Comparison of ENCODE assay signal across 8 cellular contexts in the genomic region with DNA sequence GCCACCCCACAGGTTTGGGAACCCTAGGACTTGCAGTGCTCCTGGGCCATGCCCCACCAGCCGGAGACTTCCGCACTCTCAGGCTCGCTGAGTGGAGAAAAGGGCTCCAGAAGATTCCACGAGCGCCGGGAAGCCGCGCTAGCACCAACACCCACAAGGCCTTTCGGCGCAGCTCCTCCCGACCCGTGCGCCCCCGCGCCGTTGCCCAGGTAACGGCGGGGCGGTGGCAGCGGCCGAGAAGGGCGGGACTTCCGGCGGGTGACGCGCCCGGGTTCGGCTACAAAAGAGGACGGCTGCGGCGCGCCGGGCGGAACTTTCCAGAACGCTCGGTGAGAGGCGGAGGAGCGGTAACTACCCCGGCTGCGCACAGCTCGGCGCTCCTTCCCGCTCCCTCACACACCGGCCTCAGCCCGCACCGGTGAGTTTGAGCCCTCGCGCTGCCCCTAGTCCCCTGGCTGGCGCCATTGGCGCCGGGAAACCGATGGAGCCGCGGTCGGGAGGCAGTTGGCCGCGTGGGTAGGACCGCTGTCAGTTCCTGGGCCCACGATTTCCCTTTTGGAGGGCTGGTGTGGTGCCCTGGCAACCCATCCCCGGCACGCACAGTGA. TPM values are rescaled to one million over a fixed set of nuclear protein-coding genes. Genes with fewer than 3 reads are reported as not detected.
A peak's percentile ranks its signal among the peaks of the same experiment; 100 is the strongest.
DNase-seq lines count a peak whose midpoint lies in the region; ATAC-seq and TF ChIP-seq lines count a peak whose summit lies in the region.

TSS of gene DNAJA1 (plus strand) at position 308 of the 606 bp plus-strand sequence. CDS start 1,212 bp downstream, outside the sequence.

- peak within 1 kb of the TSS; percentile 92 for H3K4me2 ChIP-seq in mammary epithelial cell (ENCODE audit: insufficient read depth, low read depth, low read length)

- 2% methylated on average over 38 of the region's 61 CpGs for WGBS in mammary epithelial cell (ENCODE audit: low coverage, missing lambda C conversion rate)

- peaks cover 96% of the 10 kb centered on the region for H3K79me2 ChIP-seq in mammary epithelial cell (ENCODE audit: insufficient read depth, low read length)

- peaks cover 50% of the 10 kb centered on the region for H3K4me1 ChIP-seq in mammary epithelial cell (ENCODE audit: insufficient read depth, low read length)

- TF ChIP-seq CTCF in AG04450 (IDR thresholded peaks at IDR 0.05; ENCODE audit: low read depth, low read length) (no peak), WI38 (IDR thresholded peaks at IDR 0.05; ENCODE audit: low read depth, low read length) (no peak), mammary epithelial cell (conservative IDR thresholded peaks at IDR 0.05 in 1 of 2, IDR thresholded peaks at IDR 0.05 in 1 of 2; ENCODE audit: extremely low read depth in 1 of 2, insufficient read depth in 1 of 2, low read depth in 1 of 2, low read length in 2 of 2) (no peak)

- peak within 1 kb of the TSS; percentile 94 for H3K27ac ChIP-seq in AG04450 (ENCODE audit: low read depth, low read length)
- H3K27ac ChIP-seq in mammary epithelial cell (ENCODE audit: insufficient read depth, low read depth, low read length): peak within 1 kb of the TSS; percentile 85

- in situ Hi-C loops in mammary epithelial cell (cut with MboI; ENCODE audit: low sequenced_read_pairs in 2 of 2): no loop called here

- H3K27me3 Mint-ChIP-seq in immature natural killer cell (ENCODE audit: low read depth in 3 of 3): peaks cover 18 to 26% (median 20%) of the 10 kb centered on the region in 3 donors

- POLR2A ChIA-PET in AG04450 (lab: Yijun Ruan, JAX): interaction anchor here (0.6 to 3.2 kb wide), 42 partner anchors 9 to 645 kb away, joined by 3 to 26 read pairs (median 5); partner anchors contain the start of genes ACO1, APTX, BAG1 and CHMP5

- no peaks in the 10 kb centered on the region for H3K9me3 Mint-ChIP-seq in immature natural killer cell

- H3K4me1 Mint-ChIP-seq in immature natural killer cell: peaks cover 44 to 71% of the 10 kb centered on the region in 2 donors

- intact Hi-C loops in mammary epithelial cell (cut with micrococcal nuclease): loop anchor here (1.0 to 5.0 kb wide), 2 partner anchors 24 to 52 kb away; partner anchors contain the start of genes APTX and SMU1

- H3K9ac ChIP-seq in mammary epithelial cell (ENCODE audit: insufficient read depth, low read length): peak within 1 kb of the TSS; percentile 96

- peaks cover 8% of the 10 kb centered on the region for H4K20me1 ChIP-seq in mammary epithelial cell (ENCODE audit: insufficient read depth, low read length)

- CTCF ChIA-PET in AG04450 (lab: Charles Lee) (interaction anchor here (0.6 to 1.7 kb wide), 5 partner anchors 11 to 646 kb away, joined by 3 to 5 read pairs (median 3); no protein-coding TSS in a partner anchor), mammary epithelial cell (lab: Charles Lee; ENCODE audit: low non-redundant PET) (no interaction called here)

- H3K4me3 ChIP-seq in AG04450 (ENCODE audit: low read depth, low read length) (peak within 1 kb of the TSS; percentile 99), WI38 (ENCODE audit: low read depth, low read length) (peak within 1 kb of the TSS; percentile 100), mammary epithelial cell (replicated peaks in 1 of 3; ENCODE audit: insufficient read depth in 1 of 3, low read depth in 2 of 3, low read length in 3 of 3) (peak within 1 kb of the TSS; percentile 83)

- peak within 1 kb of the TSS; percentile 94 to 97 (median 95) for H3K4me3 Mint-ChIP-seq in immature natural killer cell

- dilution Hi-C loops in mammary epithelial cell (cut with HindIII; ENCODE audit: low sequenced_read_pairs): loop anchor here (5.0 kb wide), 1 partner anchor 52 kb away; the partner anchor contains the start of gene SMU1

- peak; percentile 74 for ATAC-seq in GM18870 (IDR thresholded peaks at IDR 0.05; ENCODE audit: unreplicated experiment)
- ATAC-seq in HG03108 (IDR thresholded peaks at IDR 0.05; ENCODE audit: unreplicated experiment): peak; percentile 92

- H3K27me3 ChIP-seq in AG04450 (ENCODE audit: control insufficient read depth, insufficient read depth, low read length) (no peaks in the 10 kb centered on the region), mammary epithelial cell (ENCODE audit: insufficient read depth, low read length) (no peaks in the 10 kb centered on the region)

- no TSS peak for BruUV-seq in mammary epithelial cell (replicated peaks; lab: Mats Ljungman, UMichigan)

- H3K9me3 ChIP-seq in AG04450 (ENCODE audit: control insufficient read depth, insufficient read depth, low read length) (no peaks in the 10 kb centered on the region; the same call in 1 of the 2 replicates), mammary epithelial cell (replicated peaks; ENCODE audit: insufficient read depth, low read length) (no peaks in the 10 kb centered on the region)

- peak within 1 kb of the TSS; percentile 93 to 98 (median 96) for H3K27ac Mint-ChIP-seq in immature natural killer cell

- peak within 1 kb of the TSS; percentile 80 for H2AFZ ChIP-seq in mammary epithelial cell (ENCODE audit: low read depth, low read length)

- H3K36me3 ChIP-seq in mammary epithelial cell (ENCODE audit: insufficient read depth, low read length): peaks cover 20% of the 10 kb centered on the region

- peak; percentile 83 for DNase-seq in AG04450 (ENCODE audit: low read depth, low spot score)
- peak; percentile 80 for DNase-seq in NCI-H2196 treated with DMSO at 0.1 percent for 48 hours (lab: John Stamatoyannopoulos, UW; ENCODE audit: unreplicated experiment)
- DNase-seq in mammary epithelial cell: peak; percentile 94
- DNase-seq in immature natural killer cell: peak; percentile 96 to 97 (median 97)
- peak; percentile 83 for DNase-seq in smooth muscle cell of the brain vasculature (ENCODE audit: low read depth, low spot score)

- peaks cover 0 to 19% (median 12%) of the 10 kb centered on the region in 3 donors for H3K36me3 Mint-ChIP-seq in immature natural killer cell

RNA-seq across cellular contexts. Expression of gene DNAJA1, which starts in this region (rescaled TPM):
- polyA plus RNA-seq in AG04450 (2011; rRNA removed): 180 and 237 TPM in 2 replicates
- polyA minus RNA-seq in AG04450 (2011; rRNA and poly(A)+ RNA removed): 130 and 177 TPM in 2 replicates
- total RNA-seq in mammary epithelial cell: 100 to 1,000 TPM in 1 of 2 donors, 10 to 100 TPM in 1; 52.7 to 106 TPM
- polyA plus RNA-seq in mammary epithelial cell: 108 TPM
- polyA minus RNA-seq in mammary epithelial cell: 55.0 TPM
- 100 to 1,000 TPM in 1 of 3 donors, 10 to 100 TPM in 2; 64.2 to 108 (median 95.2) TPM for polyA plus RNA-seq in immature natural killer cell

Comparison
In these comparisons a context has a peak if more than half of its experiments do, and no peak if none do; other contexts are left out.
1. Peak in every context shown above with its lines: DNase-seq, ATAC-seq, H3K4me3 ChIP-seq and H3K27ac ChIP-seq.